ENCODE assay signal across 15 cellular contexts in genomic region chr11:61120099-61120864, GRCh38. TPM values are rescaled to one million over a fixed set of nuclear protein-coding genes. Genes with fewer than 3 reads are reported as not detected.
DNase-seq lines count a peak whose midpoint lies in the region; ATAC-seq and TF ChIP-seq lines count a peak whose summit lies in the region.
"Had no signal": no experiment of that assay in that cellular context is flagged by ENCODE, and none has a peak within 500 bp of the region (broad histone marks: within the 10 kb centered on the region; RNA-seq: fewer than 3 reads in every experiment).

No MANE protein-coding gene starts in this region.

- no peak for DNase-seq in activated CD4-positive, alpha-beta T cell treated with anti-CD3 and anti-CD28 coated beads, Interleukin-2, amount 10 ng/mL, durations not matched to agents 7 days and 5 days
- no peak for DNase-seq in activated CD4-positive, alpha-beta T cell treated with anti-CD3 and anti-CD28 coated beads, Interleukin-2, amount 50 U/mL, for 4 hours
- no peak for DNase-seq in activated CD8-positive, alpha-beta T cell treated with anti-CD3 and anti-CD28 coated beads for 36 hours
- no peak for DNase-seq in effector memory CD8-positive, alpha-beta T cell
- no peak for DNase-seq in stimulated activated naive CD8-positive, alpha-beta T cell treated with anti-CD3 and anti-CD28 coated beads, Interleukin-15, amount 100 ng/mL, for 72 hours
- DNase-seq in NCI-H2227 treated with DMSO at 0.1 percent for 48 hours (lab: John Stamatoyannopoulos, UW) (no peak), T1000 (lab: John Stamatoyannopoulos, UW) (no peak)
- DNase-seq: lower lobe of right lung; NCI-H1417; nucleus accumbens; stimulated activated CD4-positive, alpha-beta T cell treated with anti-CD3 and anti-CD28 coated beads, Interleukin-4, amount 100 ng/mL, for 1 hour had no signal

- peaks cover 69% of the 10 kb centered on the region for H3K4me1 Mint-ChIP-seq in activated CD4-positive, alpha-beta T cell treated with anti-CD3 and anti-CD28 coated beads, Interleukin-2, amount 10 ng/mL, durations not matched to agents 7 days and 5 days
- peaks cover 65% of the 10 kb centered on the region for H3K4me1 Mint-ChIP-seq in activated CD8-positive, alpha-beta T cell treated with anti-CD3 and anti-CD28 coated beads for 36 hours (ENCODE audit: low read depth)
- H3K4me1 Mint-ChIP-seq in effector memory CD8-positive, alpha-beta T cell (ENCODE audit: low read depth in 2 of 2), result peaks cover 19 to 23% of the 10 kb centered on the region in 2 donors
- peaks cover 69% of the 10 kb centered on the region for H3K4me1 Mint-ChIP-seq in stimulated activated naive CD8-positive, alpha-beta T cell treated with anti-CD3 and anti-CD28 coated beads, Interleukin-15, amount 100 ng/mL, for 72 hours
- H3K4me1 Mint-ChIP-seq: GM23338 had no signal

- POLR2A ChIA-PET in activated CD4-positive, alpha-beta T cell treated with anti-CD3 and anti-CD28 coated beads, Interleukin-2, amount 10 ng/mL, durations not matched to agents 7 days and 5 days (lab: Charles Lee), result no interaction called here
- POLR2A ChIA-PET in activated CD8-positive, alpha-beta T cell treated with anti-CD3 and anti-CD28 coated beads for 36 hours (lab: Charles Lee), result interaction anchor here (0.8 to 2.3 kb wide), 10 partner anchors 8 to 280 kb away, joined by 3 to 16 read pairs (median 4); partner anchors contain the start of genes CD5, TMEM109 and VPS37C

- intact Hi-C loops in activated CD8-positive, alpha-beta T cell treated with anti-CD3 and anti-CD28 coated beads for 36 hours (cut with micrococcal nuclease), result no loop called here

- no peak for TF ChIP-seq CTCF in activated CD8-positive, alpha-beta T cell treated with anti-CD3 and anti-CD28 coated beads for 36 hours (IDR thresholded peaks at IDR 0.05)

- no peaks in the 10 kb centered on the region for H3K27me3 Mint-ChIP-seq in activated CD4-positive, alpha-beta T cell treated with anti-CD3 and anti-CD28 coated beads, Interleukin-2, amount 10 ng/mL, durations not matched to agents 7 days and 5 days
- H3K27me3 Mint-ChIP-seq in activated CD8-positive, alpha-beta T cell treated with anti-CD3 and anti-CD28 coated beads for 36 hours, result no peaks in the 10 kb centered on the region
- H3K27me3 Mint-ChIP-seq in effector memory CD8-positive, alpha-beta T cell, result no peaks in the 10 kb centered on the region
- H3K27me3 Mint-ChIP-seq in stimulated activated naive CD8-positive, alpha-beta T cell treated with anti-CD3 and anti-CD28 coated beads, Interleukin-15, amount 100 ng/mL, for 72 hours, result no peaks in the 10 kb centered on the region

- H3K36me3 Mint-ChIP-seq in activated CD4-positive, alpha-beta T cell treated with anti-CD3 and anti-CD28 coated beads, Interleukin-2, amount 10 ng/mL, durations not matched to agents 7 days and 5 days (ENCODE audit: low read depth), result peaks cover 88% of the 10 kb centered on the region
- H3K36me3 Mint-ChIP-seq in activated CD8-positive, alpha-beta T cell treated with anti-CD3 and anti-CD28 coated beads for 36 hours (ENCODE audit: low read depth), result peaks cover 86% of the 10 kb centered on the region
- peaks cover 70% of the 10 kb centered on the region for H3K36me3 Mint-ChIP-seq in effector memory CD8-positive, alpha-beta T cell (ENCODE audit: insufficient read depth)

- H3K4me3 Mint-ChIP-seq in activated CD4-positive, alpha-beta T cell treated with anti-CD3 and anti-CD28 coated beads, Interleukin-2, amount 10 ng/mL, durations not matched to agents 7 days and 5 days, result peak overlapping the region; percentile 58
- H3K4me3 Mint-ChIP-seq in activated CD8-positive, alpha-beta T cell treated with anti-CD3 and anti-CD28 coated beads for 36 hours, result peak overlapping the region; percentile 57
- H3K4me3 Mint-ChIP-seq in effector memory CD8-positive, alpha-beta T cell, result peak overlapping the region; percentile 67 to 72
- peak overlapping the region; percentile 46 to 59 for H3K4me3 Mint-ChIP-seq in stimulated activated naive CD8-positive, alpha-beta T cell treated with anti-CD3 and anti-CD28 coated beads, Interleukin-15, amount 100 ng/mL, for 72 hours
- H3K4me3 Mint-ChIP-seq: GM23338 had no signal

- CTCF ChIA-PET in activated CD4-positive, alpha-beta T cell treated with anti-CD3 and anti-CD28 coated beads, Interleukin-2, amount 10 ng/mL, durations not matched to agents 7 days and 5 days (lab: Charles Lee), result interaction anchor here (0.5 to 6.4 kb wide), 6 partner anchors 9 to 80 kb away, joined by 3 to 25 read pairs (median 3); no protein-coding TSS in a partner anchor
- CTCF ChIA-PET in activated CD8-positive, alpha-beta T cell treated with anti-CD3 and anti-CD28 coated beads for 36 hours (lab: Charles Lee), result interaction anchor here (0.9 to 1.8 kb wide), 4 partner anchors 10 to 205 kb away, joined by 3 to 12 read pairs (median 4); no protein-coding TSS in a partner anchor

- no peaks in the 10 kb centered on the region for H3K9me3 Mint-ChIP-seq in activated CD4-positive, alpha-beta T cell treated with anti-CD3 and anti-CD28 coated beads, Interleukin-2, amount 10 ng/mL, durations not matched to agents 7 days and 5 days
- peaks cover 4% of the 10 kb centered on the region for H3K9me3 Mint-ChIP-seq in activated CD8-positive, alpha-beta T cell treated with anti-CD3 and anti-CD28 coated beads for 36 hours
- H3K9me3 Mint-ChIP-seq in effector memory CD8-positive, alpha-beta T cell, result no peaks in the 10 kb centered on the region
- H3K9me3 Mint-ChIP-seq in stimulated activated naive CD8-positive, alpha-beta T cell treated with anti-CD3 and anti-CD28 coated beads, Interleukin-15, amount 100 ng/mL, for 72 hours, result no peaks in the 10 kb centered on the region
- H3K9me3 Mint-ChIP-seq: GM23338 had no signal

- ATAC-seq in activated CD8-positive, alpha-beta T cell treated with anti-CD3 and anti-CD28 coated beads for 36 hours, result no peak
- ATAC-seq in effector memory CD8-positive, alpha-beta T cell (replicated peaks), result peak; percentile 22
- peak; percentile 19 for ATAC-seq in stimulated activated naive CD8-positive, alpha-beta T cell treated with anti-CD3 and anti-CD28 coated beads, Interleukin-15, amount 100 ng/mL, for 72 hours
- no peak for ATAC-seq in HG03108 (IDR thresholded peaks at IDR 0.05; ENCODE audit: unreplicated experiment)
- ATAC-seq: GM23338, HepG2, lower lobe of right lung, sciatic nerve had no signal

- H3K27ac Mint-ChIP-seq in activated CD4-positive, alpha-beta T cell treated with anti-CD3 and anti-CD28 coated beads, Interleukin-2, amount 10 ng/mL, durations not matched to agents 7 days and 5 days, result peak overlapping the region; percentile 87
- H3K27ac Mint-ChIP-seq in activated CD8-positive, alpha-beta T cell treated with anti-CD3 and anti-CD28 coated beads for 36 hours, result peak overlapping the region; percentile 72
- peak overlapping the region; percentile 90 to 92 for H3K27ac Mint-ChIP-seq in effector memory CD8-positive, alpha-beta T cell
- H3K27ac Mint-ChIP-seq in stimulated activated naive CD8-positive, alpha-beta T cell treated with anti-CD3 and anti-CD28 coated beads, Interleukin-15, amount 100 ng/mL, for 72 hours, result peak overlapping the region; percentile 84 to 85
- H3K27ac Mint-ChIP-seq: GM23338 had no signal

RNA-seq across cellular contexts. Expression of gene CD5, which starts 18.0 kb away (rescaled TPM):
- 100 to 1,000 TPM; 379 to 405 TPM for total RNA-seq in activated CD4-positive, alpha-beta T cell treated with anti-CD3 and anti-CD28 coated beads, Interleukin-2, amount 10 ng/mL, durations not matched to agents 7 days and 5 days
- total RNA-seq in activated CD8-positive, alpha-beta T cell treated with anti-CD3 and anti-CD28 coated beads for 36 hours, result 100 to 1,000 TPM; 214 to 215 TPM
- total RNA-seq: GM23338, HepG2 had no signal

RNA-seq across cellular contexts. Expression of gene VPS37C, which starts 40.9 kb away (rescaled TPM):
- 1 to 10 TPM; 5.5 to 5.8 TPM for total RNA-seq in activated CD4-positive, alpha-beta T cell treated with anti-CD3 and anti-CD28 coated beads, Interleukin-2, amount 10 ng/mL, durations not matched to agents 7 days and 5 days
- total RNA-seq in activated CD8-positive, alpha-beta T cell treated with anti-CD3 and anti-CD28 coated beads for 36 hours, result 1 to 10 TPM; 6.6 to 7.2 TPM

Comparison
In these comparisons a context has a peak if more than half of its experiments do, and no peak if none do; other contexts are left out.
1. ATAC-seq: peak in effector memory CD8-positive, alpha-beta T cell (single experiment) and stimulated activated naive CD8-positive, alpha-beta T cell treated with anti-CD3 and anti-CD28 coated beads, Interleukin-15, amount 100 ng/mL, for 72 hours (single experiment); none in activated CD8-positive, alpha-beta T cell treated with anti-CD3 and anti-CD28 coated beads for 36 hours (single experiment) and HG03108 (single experiment).
2. Peak in every context shown above with its lines, with median percentiles within 50 percentile points of each other: H3K27ac Mint-ChIP-seq and H3K4me3 Mint-ChIP-seq.